ENCODE assay signal across 27 cellular contexts in genomic region chr18:4256786-4257417, GRCh38.
"Had no signal": no experiment of that assay in that cellular context is flagged by ENCODE, and none has a peak within 500 bp of the region (broad histone marks: within the 10 kb centered on the region; RNA-seq: fewer than 3 reads in every experiment).

No MANE protein-coding gene starts in this region.

- H3K36me3 ChIP-seq: colonic mucosa, gastroesophageal sphincter, heart left ventricle, left lung, neutrophil, pancreas, tibial nerve, upper lobe of left lung, uterus had no signal

- H3K4me1 ChIP-seq: colonic mucosa, gastroesophageal sphincter, heart left ventricle, left lung, pancreas, testis, tibial nerve, upper lobe of left lung, uterus had no signal

- H3K27me3 ChIP-seq: colonic mucosa, gastroesophageal sphincter, heart left ventricle, left lung, neutrophil, pancreas, testis, tibial nerve, upper lobe of left lung, uterus had no signal

- H3K4me3 ChIP-seq: colonic mucosa, gastroesophageal sphincter, heart left ventricle, left lung, mucosa of descending colon, pancreas, testis, tibial nerve, upper lobe of left lung, uterus had no signal

- ATAC-seq: esophagus mucosa; gastroesophageal sphincter; heart left ventricle; left cardiac atrium; left lung; mucosa of descending colon; natural killer cell treated with Interleukin-12 subunit alpha and Interleukin-12 subunit beta and Interleukin-15 and Interleukin-18, amount 100 ng/mL, for 72 hours; pancreas; sciatic nerve; stimulated activated memory B cell treated with anti-CD40 and anti-IgM and Interleukin-4, amounts not matched to agents 10 μg/mL and 1 μg/mL and 100 μg/mL, for 72 hours; stimulated activated naive CD8-positive, alpha-beta T cell treated with anti-CD3 and anti-CD28 coated beads, Interleukin-15, Interleukin-2, amounts not matched to agents 100 U/mL and 50 U/mL, for 24 hours had no signal

- DNase-seq: colonic mucosa; effector CD8-positive, alpha-beta T cell; endodermal cell; foreskin fibroblast; heart left ventricle; hippocampal formation; left cardiac atrium; left lung; mesenchymal stem cell; mucosa of descending colon; naive B cell; pancreas; stimulated activated CD4-positive, alpha-beta T cell treated with anti-CD3 and anti-CD28 coated beads, Interleukin-4, amount 100 ng/mL, for 4 hours; stimulated activated naive CD8-positive, alpha-beta T cell treated with anti-CD3 and anti-CD28 coated beads, Interleukin-15, Interleukin-2, amounts not matched to agents 100 U/mL and 50 U/mL, for 24 hours; substantia nigra; testis; upper lobe of left lung; uterus had no signal

- H3K27ac ChIP-seq: colonic mucosa, epithelial cell of prostate, gastroesophageal sphincter, heart left ventricle, left lung, neutrophil, pancreas, testis, tibial nerve, upper lobe of left lung, uterus had no signal

- H3K9me3 ChIP-seq: colonic mucosa, gastroesophageal sphincter, heart left ventricle, left lung, mucosa of descending colon, neutrophil, pancreas, testis, tibial nerve, upper lobe of left lung, uterus had no signal

- FAIRE-seq: islet of Langerhans, pancreas had no signal
